In the genomic region with DNA sequence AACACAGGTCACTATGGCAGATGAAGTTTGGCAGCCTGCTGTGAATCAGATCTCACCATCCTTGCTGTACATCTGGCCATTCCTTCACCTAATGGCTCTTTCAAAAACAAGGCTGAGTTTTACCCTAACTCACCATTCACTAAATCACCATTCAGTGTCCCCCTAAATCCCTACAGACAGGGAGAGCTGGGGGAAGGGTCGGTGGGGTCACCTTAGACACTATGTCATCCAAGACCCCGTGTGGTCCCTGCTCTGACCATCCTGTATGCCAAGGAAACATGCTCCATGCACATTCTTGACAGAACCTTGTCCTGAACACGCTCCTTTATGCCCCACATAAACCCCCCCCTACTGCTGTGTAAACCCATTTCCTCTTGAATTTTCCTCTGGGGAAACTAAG, we compare ENCODE assay signal across 1 cellular context.
TF ChIP-seq lines count a peak whose summit lies in the region.

No MANE protein-coding gene starts in this region.

TF ChIP-seq in GM23338, 12 proteins besides CTCF, POLR2A, EP300 and RAD21 (continued from another document):
- TF ChIP-seq, protein P1, sequence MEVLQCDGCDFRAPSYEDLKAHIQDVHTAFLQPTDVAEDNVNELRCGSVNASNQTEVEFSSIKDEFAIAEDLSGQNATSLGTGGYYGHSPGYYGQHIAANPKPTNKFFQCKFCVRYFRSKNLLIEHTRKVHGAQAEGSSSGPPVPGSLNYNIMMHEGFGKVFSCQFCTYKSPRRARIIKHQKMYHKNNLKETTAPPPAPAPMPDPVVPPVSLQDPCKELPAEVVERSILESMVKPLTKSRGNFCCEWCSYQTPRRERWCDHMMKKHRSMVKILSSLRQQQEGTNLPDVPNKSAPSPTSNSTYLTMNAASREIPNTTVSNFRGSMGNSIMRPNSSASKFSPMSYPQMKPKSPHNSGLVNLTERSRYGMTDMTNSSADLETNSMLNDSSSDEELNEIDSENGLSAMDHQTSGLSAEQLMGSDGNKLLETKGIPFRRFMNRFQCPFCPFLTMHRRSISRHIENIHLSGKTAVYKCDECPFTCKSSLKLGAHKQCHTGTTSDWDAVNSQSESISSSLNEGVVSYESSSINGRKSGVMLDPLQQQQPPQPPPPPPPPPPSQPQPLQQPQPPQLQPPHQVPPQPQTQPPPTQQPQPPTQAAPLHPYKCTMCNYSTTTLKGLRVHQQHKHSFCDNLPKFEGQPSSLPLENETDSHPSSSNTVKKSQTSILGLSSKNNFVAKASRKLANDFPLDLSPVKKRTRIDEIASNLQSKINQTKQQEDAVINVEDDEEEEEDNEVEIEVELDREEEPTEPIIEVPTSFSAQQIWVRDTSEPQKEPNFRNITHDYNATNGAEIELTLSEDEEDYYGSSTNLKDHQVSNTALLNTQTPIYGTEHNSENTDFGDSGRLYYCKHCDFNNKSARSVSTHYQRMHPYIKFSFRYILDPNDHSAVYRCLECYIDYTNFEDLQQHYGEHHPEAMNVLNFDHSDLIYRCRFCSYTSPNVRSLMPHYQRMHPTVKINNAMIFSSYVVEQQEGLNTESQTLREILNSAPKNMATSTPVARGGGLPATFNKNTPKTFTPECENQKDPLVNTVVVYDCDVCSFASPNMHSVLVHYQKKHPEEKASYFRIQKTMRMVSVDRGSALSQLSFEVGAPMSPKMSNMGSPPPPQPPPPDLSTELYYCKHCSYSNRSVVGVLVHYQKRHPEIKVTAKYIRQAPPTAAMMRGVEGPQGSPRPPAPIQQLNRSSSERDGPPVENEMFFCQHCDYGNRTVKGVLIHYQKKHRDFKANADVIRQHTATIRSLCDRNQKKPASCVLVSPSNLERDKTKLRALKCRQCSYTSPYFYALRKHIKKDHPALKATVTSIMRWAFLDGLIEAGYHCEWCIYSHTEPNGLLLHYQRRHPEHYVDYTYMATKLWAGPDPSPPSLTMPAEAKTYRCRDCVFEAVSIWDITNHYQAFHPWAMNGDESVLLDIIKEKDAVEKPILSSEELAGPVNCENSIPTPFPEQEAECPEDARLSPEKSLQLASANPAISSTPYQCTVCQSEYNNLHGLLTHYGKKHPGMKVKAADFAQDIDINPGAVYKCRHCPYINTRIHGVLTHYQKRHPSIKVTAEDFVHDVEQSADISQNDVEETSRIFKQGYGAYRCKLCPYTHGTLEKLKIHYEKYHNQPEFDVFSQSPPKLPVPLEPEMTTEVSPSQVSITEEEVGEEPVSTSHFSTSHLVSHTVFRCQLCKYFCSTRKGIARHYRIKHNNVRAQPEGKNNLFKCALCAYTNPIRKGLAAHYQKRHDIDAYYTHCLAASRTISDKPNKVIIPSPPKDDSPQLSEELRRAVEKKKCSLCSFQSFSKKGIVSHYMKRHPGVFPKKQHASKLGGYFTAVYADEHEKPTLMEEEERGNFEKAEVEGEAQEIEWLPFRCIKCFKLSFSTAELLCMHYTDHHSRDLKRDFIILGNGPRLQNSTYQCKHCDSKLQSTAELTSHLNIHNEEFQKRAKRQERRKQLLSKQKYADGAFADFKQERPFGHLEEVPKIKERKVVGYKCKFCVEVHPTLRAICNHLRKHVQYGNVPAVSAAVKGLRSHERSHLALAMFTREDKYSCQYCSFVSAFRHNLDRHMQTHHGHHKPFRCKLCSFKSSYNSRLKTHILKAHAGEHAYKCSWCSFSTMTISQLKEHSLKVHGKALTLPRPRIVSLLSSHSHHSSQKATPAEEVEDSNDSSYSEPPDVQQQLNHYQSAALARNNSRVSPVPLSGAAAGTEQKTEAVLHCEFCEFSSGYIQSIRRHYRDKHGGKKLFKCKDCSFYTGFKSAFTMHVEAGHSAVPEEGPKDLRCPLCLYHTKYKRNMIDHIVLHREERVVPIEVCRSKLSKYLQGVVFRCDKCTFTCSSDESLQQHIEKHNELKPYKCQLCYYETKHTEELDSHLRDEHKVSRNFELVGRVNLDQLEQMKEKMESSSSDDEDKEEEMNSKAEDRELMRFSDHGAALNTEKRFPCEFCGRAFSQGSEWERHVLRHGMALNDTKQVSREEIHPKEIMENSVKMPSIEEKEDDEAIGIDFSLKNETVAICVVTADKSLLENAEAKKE (CRISPR knock-in tag; IDR thresholded peaks at IDR 0.05) = no peak
- no peak for TF ChIP-seq ZNF114 (CRISPR knock-in tag; IDR thresholded peaks at IDR 0.05)
- TF ChIP-seq EZH2 (IDR thresholded peaks at IDR 0.05; ENCODE audit: low read depth, unreplicated experiment) = no peak
- TF ChIP-seq POLR2AphosphoS5 (IDR thresholded peaks at IDR 0.05; ENCODE audit: low read depth) = no peak
- TF ChIP-seq, protein P2, sequence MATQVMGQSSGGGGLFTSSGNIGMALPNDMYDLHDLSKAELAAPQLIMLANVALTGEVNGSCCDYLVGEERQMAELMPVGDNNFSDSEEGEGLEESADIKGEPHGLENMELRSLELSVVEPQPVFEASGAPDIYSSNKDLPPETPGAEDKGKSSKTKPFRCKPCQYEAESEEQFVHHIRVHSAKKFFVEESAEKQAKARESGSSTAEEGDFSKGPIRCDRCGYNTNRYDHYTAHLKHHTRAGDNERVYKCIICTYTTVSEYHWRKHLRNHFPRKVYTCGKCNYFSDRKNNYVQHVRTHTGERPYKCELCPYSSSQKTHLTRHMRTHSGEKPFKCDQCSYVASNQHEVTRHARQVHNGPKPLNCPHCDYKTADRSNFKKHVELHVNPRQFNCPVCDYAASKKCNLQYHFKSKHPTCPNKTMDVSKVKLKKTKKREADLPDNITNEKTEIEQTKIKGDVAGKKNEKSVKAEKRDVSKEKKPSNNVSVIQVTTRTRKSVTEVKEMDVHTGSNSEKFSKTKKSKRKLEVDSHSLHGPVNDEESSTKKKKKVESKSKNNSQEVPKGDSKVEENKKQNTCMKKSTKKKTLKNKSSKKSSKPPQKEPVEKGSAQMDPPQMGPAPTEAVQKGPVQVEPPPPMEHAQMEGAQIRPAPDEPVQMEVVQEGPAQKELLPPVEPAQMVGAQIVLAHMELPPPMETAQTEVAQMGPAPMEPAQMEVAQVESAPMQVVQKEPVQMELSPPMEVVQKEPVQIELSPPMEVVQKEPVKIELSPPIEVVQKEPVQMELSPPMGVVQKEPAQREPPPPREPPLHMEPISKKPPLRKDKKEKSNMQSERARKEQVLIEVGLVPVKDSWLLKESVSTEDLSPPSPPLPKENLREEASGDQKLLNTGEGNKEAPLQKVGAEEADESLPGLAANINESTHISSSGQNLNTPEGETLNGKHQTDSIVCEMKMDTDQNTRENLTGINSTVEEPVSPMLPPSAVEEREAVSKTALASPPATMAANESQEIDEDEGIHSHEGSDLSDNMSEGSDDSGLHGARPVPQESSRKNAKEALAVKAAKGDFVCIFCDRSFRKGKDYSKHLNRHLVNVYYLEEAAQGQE (IDR thresholded peaks at IDR 0.05; ENCODE audit: unreplicated experiment) = no peak
- no peak for TF ChIP-seq STAT1 (IDR thresholded peaks at IDR 0.05; ENCODE audit: unreplicated experiment)
- no peak for TF ChIP-seq CREB1 (CRISPR knock-in tag; IDR thresholded peaks at IDR 0.05; ENCODE audit: low read depth)
- TF ChIP-seq EZH2phosphoT487 (IDR thresholded peaks at IDR 0.05; ENCODE audit: unreplicated experiment) = no peak
- TF ChIP-seq, protein P3, sequence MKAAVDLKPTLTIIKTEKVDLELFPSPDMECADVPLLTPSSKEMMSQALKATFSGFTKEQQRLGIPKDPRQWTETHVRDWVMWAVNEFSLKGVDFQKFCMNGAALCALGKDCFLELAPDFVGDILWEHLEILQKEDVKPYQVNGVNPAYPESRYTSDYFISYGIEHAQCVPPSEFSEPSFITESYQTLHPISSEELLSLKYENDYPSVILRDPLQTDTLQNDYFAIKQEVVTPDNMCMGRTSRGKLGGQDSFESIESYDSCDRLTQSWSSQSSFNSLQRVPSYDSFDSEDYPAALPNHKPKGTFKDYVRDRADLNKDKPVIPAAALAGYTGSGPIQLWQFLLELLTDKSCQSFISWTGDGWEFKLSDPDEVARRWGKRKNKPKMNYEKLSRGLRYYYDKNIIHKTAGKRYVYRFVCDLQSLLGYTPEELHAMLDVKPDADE (IDR thresholded peaks at IDR 0.05) = no peak
- TF ChIP-seq NANOG (IDR thresholded peaks at IDR 0.05; ENCODE audit: borderline replicate concordance) = no peak
- no peak for TF ChIP-seq JUNB (IDR thresholded peaks at IDR 0.05; ENCODE audit: unreplicated experiment)
